In genomic region chr17:48106802-48107136, GRCh38 we compare ENCODE assay signal across 8 cellular contexts. TPM values are rescaled to one million over a fixed set of nuclear protein-coding genes. Genes with fewer than 3 reads are reported as not detected.
DNase-seq lines count a peak whose midpoint lies in the region; ATAC-seq and TF ChIP-seq lines count a peak whose summit lies in the region.

No MANE protein-coding gene starts in this region.

- ATAC-seq in DND-41 (ENCODE audit: insufficient read depth, low read depth) (no peak), GM21717 (IDR thresholded peaks at IDR 0.05; ENCODE audit: unreplicated experiment) (no peak)

- H3K27me3 ChIP-seq in DND-41 (ENCODE audit: insufficient read depth, low read length, poor library complexity) = no peaks in the 10 kb centered on the region
- H3K27me3 ChIP-seq in SJSA1 (replicated peaks) = no peaks in the 10 kb centered on the region
- no peaks in the 10 kb centered on the region for H3K27me3 ChIP-seq in esophagus squamous epithelium

- no peaks in the 10 kb centered on the region for H3K36me3 Mint-ChIP-seq in progenitor cell of endocrine pancreas (ENCODE audit: insufficient read depth)

- H3K36me3 ChIP-seq in DND-41 (ENCODE audit: insufficient read depth, low read length) (no peaks in the 10 kb centered on the region), SJSA1 (0 out of 2 replicates have a peak, but pooled peaks cover 5% of the 10 kb centered on the region), esophagus squamous epithelium (peaks cover 0 to 7% (median 0%) of the 10 kb centered on the region in 3 donors)

- DNase-seq in DND-41 (no peak), SJSA1 (ENCODE audit: low read depth in 1 of 2, low spot score in 2 of 2) (no peak), esophagus squamous epithelium (lab: John Stamatoyannopoulos, UW) (no peak), progenitor cell of endocrine pancreas (ENCODE audit: low spot score, unreplicated experiment) (no peak), NCI-H2171 (lab: John Stamatoyannopoulos, UW) (no peak), NCI-H524 (lab: John Stamatoyannopoulos, UW) (no peak), GDM1 (lab: John Stamatoyannopoulos, UW) (no peak)

- H4K20me1 ChIP-seq in DND-41 (ENCODE audit: insufficient read depth, low read length) = no peaks in the 10 kb centered on the region; the same call in 1 of the 2 replicates

- no peak overlapping the region for H3K27ac Mint-ChIP-seq in progenitor cell of endocrine pancreas

- no peak for TF ChIP-seq CTCF in DND-41 (IDR thresholded peaks at IDR 0.05; ENCODE audit: borderline replicate concordance, extremely low read depth, low read length, poor library complexity, severe bottlenecking)
- no peak for TF ChIP-seq CTCF in esophagus squamous epithelium (IDR thresholded peaks at IDR 0.05)
- TF ChIP-seq CTCF in progenitor cell of endocrine pancreas (IDR thresholded peaks at IDR 0.05; ENCODE audit: unreplicated experiment) = no peak

- 33 to 45% methylated on average over 11 to 13 of the region's 13 CpGs for WGBS in esophagus squamous epithelium, 2 donors

- no peaks in the 10 kb centered on the region for H3K27me3 Mint-ChIP-seq in progenitor cell of endocrine pancreas

- H3K4me3 ChIP-seq in DND-41 (ENCODE audit: low read depth in 1 of 2, low read length in 2 of 2) = peak overlapping the region; percentile 73 to 91; a peak in 3 of 4 replicates
- H3K4me3 ChIP-seq in SJSA1 = peak overlapping the region; percentile 91
- H3K4me3 ChIP-seq in esophagus squamous epithelium = peak overlapping the region; percentile 58 to 88 (median 78)

- peaks cover 14% of the 10 kb centered on the region for H3K4me1 Mint-ChIP-seq in progenitor cell of endocrine pancreas (ENCODE audit: low read depth)

- H3K9me3 Mint-ChIP-seq in progenitor cell of endocrine pancreas (ENCODE audit: low read depth) = no peaks in the 10 kb centered on the region

- H3K4me2 ChIP-seq in DND-41 (ENCODE audit: insufficient read depth, low read length) = peak overlapping the region; percentile 62

- H3K9ac ChIP-seq in DND-41 (ENCODE audit: low read depth, low read length) = peak overlapping the region; percentile 65

- H3K79me2 ChIP-seq in DND-41 (ENCODE audit: insufficient read depth, low read length) = peaks cover 34% of the 10 kb centered on the region

- H3K4me3 Mint-ChIP-seq in progenitor cell of endocrine pancreas (ENCODE audit: low read depth) = peak overlapping the region; percentile 89

- intact Hi-C loops in esophagus squamous epithelium (cut with DNase I) = no loop called here

- H2AFZ ChIP-seq in DND-41 (ENCODE audit: low read depth, low read length) = peak overlapping the region; percentile 77

- TF ChIP-seq POLR2A in esophagus squamous epithelium (IDR thresholded peaks at IDR 0.05) = no peak

- H3K27ac ChIP-seq in DND-41 (ENCODE audit: low read length) (peak overlapping the region; percentile 63), SJSA1 (0 out of 2 replicates have a peak overlapping the region, but pooled peaks have one; percentile 7), esophagus squamous epithelium (peak overlapping the region; percentile 94 to 97 (median 96))

- H3K9me3 ChIP-seq in DND-41 (ENCODE audit: insufficient read depth, low read length, severe bottlenecking) (no peaks in the 10 kb centered on the region), SJSA1 (replicated peaks) (no peaks in the 10 kb centered on the region; the same call in 1 of the 2 replicates), esophagus squamous epithelium (no peaks in the 10 kb centered on the region)

- H3K4me1 ChIP-seq in DND-41 (ENCODE audit: insufficient read depth, low read length) (peaks cover 30% of the 10 kb centered on the region), SJSA1 (replicated peaks) (peaks cover 12% of the 10 kb centered on the region), esophagus squamous epithelium (peaks cover 4 to 42% (median 17%) of the 10 kb centered on the region in 3 donors)

RNA-seq across cellular contexts. Expression of gene SNX11, which starts 0.8 kb away (rescaled TPM):
- total RNA-seq in SJSA1 (2014; rRNA removed; shearing (Covaris generic)) = 13.3 and 16.4 TPM in 2 replicates
- total RNA-seq in esophagus squamous epithelium = 10 to 100 TPM; 12.7 to 16.6 (median 15.0) TPM
- total RNA-seq in progenitor cell of endocrine pancreas = 16.8 and 19.4 TPM in 2 replicates

RNA-seq across cellular contexts. Expression of gene CBX1, which starts 5.5 kb away (rescaled TPM):
- total RNA-seq in SJSA1 (2014; rRNA removed; shearing (Covaris generic)) = 111 and 149 TPM in 2 replicates
- total RNA-seq in esophagus squamous epithelium (10 to 100 TPM; 21.0 to 46.7 (median 24.7) TPM), progenitor cell of endocrine pancreas (177 and 181 TPM in 2 replicates)

RNA-seq across cellular contexts. Expression of gene NFE2L1, which starts 58.6 kb away (rescaled TPM):
- 61.8 and 200 TPM in 2 replicates for total RNA-seq in SJSA1 (2014; rRNA removed; shearing (Covaris generic))
- total RNA-seq in esophagus squamous epithelium (100 to 1,000 TPM in 1 of 4 donors, 10 to 100 TPM in 3; 41.6 to 103 (median 60.0) TPM), progenitor cell of endocrine pancreas (123 and 124 TPM in 2 replicates)

Comparison
In these comparisons a context has a peak if more than half of its experiments do, and no peak if none do; other contexts are left out.
1. H3K27ac ChIP-seq: peak in every context shown above with its lines; median percentile 96 in esophagus squamous epithelium; 63 in DND-41; 7 in SJSA1.